ENCODE assay signal across 1 cellular context in the genomic region with DNA sequence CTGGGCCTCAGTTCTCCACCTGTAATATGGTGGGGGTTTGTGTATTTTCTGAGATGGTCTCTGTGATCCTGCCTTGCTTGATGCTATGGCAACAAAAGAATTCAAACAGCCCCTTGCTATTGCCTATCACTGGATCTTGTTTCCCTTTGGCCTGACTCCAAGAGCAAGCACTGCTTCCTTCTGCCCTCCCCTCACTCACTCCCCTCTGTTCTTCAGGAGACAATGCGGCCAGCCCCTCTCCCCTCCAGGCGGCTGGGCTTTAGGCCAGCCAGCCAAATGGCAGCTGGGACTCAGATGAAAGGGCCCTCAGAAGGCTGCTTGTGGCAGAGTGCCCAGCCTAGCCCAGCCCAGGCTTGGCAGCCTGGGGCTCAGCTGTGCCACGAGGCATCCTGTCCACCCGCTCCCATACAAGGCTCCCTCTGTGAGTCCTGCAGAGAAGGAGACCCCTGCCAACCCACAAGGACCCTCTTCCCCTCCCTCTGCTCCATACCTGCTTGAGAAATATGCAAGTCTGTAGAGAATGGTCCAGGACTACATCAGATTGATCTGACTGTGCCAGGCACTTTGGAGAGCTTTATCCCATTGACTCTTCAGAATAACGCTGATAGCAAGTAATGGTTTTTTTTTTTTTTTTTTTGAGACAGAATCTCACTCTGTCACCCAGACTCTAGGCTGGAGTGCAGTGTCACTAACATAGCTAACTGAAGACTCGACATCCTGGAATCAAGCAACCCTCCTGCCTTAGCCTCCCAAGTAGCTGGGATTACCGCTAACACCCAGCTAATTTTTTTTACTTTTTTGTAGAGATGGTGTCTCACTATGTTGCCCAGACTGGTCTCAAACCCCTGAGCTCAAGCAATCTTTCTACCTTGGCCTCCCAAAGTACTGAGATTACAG.
A peak's percentile ranks its signal among the peaks of the same experiment; 100 is the strongest.
TF ChIP-seq lines count a peak whose summit lies in the region.

No MANE protein-coding gene starts in this region.

TF ChIP-seq in HCT116, 20 proteins besides CTCF, POLR2A, EP300 and RAD21:
- TF ChIP-seq, protein P1, sequence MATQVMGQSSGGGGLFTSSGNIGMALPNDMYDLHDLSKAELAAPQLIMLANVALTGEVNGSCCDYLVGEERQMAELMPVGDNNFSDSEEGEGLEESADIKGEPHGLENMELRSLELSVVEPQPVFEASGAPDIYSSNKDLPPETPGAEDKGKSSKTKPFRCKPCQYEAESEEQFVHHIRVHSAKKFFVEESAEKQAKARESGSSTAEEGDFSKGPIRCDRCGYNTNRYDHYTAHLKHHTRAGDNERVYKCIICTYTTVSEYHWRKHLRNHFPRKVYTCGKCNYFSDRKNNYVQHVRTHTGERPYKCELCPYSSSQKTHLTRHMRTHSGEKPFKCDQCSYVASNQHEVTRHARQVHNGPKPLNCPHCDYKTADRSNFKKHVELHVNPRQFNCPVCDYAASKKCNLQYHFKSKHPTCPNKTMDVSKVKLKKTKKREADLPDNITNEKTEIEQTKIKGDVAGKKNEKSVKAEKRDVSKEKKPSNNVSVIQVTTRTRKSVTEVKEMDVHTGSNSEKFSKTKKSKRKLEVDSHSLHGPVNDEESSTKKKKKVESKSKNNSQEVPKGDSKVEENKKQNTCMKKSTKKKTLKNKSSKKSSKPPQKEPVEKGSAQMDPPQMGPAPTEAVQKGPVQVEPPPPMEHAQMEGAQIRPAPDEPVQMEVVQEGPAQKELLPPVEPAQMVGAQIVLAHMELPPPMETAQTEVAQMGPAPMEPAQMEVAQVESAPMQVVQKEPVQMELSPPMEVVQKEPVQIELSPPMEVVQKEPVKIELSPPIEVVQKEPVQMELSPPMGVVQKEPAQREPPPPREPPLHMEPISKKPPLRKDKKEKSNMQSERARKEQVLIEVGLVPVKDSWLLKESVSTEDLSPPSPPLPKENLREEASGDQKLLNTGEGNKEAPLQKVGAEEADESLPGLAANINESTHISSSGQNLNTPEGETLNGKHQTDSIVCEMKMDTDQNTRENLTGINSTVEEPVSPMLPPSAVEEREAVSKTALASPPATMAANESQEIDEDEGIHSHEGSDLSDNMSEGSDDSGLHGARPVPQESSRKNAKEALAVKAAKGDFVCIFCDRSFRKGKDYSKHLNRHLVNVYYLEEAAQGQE (IDR thresholded peaks at IDR 0.05; ENCODE audit: low read depth) = no peak
- TF ChIP-seq SRF (IDR thresholded peaks at IDR 0.05; ENCODE audit: low read depth) = no peak
- no peak for TF ChIP-seq POLR2AphosphoS5 (IDR thresholded peaks at IDR 0.05; ENCODE audit: low read depth, low read length)
- no peak for TF ChIP-seq CEBPB (IDR thresholded peaks at IDR 0.05; ENCODE audit: low read depth)
- no peak for TF ChIP-seq ELF1 (IDR thresholded peaks at IDR 0.05; ENCODE audit: borderline replicate concordance, low read depth)
- no peak for TF ChIP-seq ZFX (IDR thresholded peaks at IDR 0.05)
- no peak for TF ChIP-seq YY1 (IDR thresholded peaks at IDR 0.05; ENCODE audit: extremely low read depth, insufficient replicate concordance, low read depth, low read length)
- peak; percentile 39; the same call in 1 of the 2 replicates for TF ChIP-seq SIN3A (IDR thresholded peaks at IDR 0.05; ENCODE audit: low read depth)
- TF ChIP-seq TCF7L2 (IDR thresholded peaks at IDR 0.05; ENCODE audit: borderline replicate concordance, extremely low read depth, insufficient read depth, insufficient read length) = peak; percentile 97
- TF ChIP-seq, protein P2, sequence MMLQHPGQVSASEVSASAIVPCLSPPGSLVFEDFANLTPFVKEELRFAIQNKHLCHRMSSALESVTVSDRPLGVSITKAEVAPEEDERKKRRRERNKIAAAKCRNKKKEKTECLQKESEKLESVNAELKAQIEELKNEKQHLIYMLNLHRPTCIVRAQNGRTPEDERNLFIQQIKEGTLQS (IDR thresholded peaks at IDR 0.05) = no peak
- TF ChIP-seq EZH2 (IDR thresholded peaks at IDR 0.05) = no peak
- TF ChIP-seq, protein P3, sequence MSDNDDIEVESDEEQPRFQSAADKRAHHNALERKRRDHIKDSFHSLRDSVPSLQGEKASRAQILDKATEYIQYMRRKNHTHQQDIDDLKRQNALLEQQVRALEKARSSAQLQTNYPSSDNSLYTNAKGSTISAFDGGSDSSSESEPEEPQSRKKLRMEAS (IDR thresholded peaks at IDR 0.05) = peak; percentile 75
- TF ChIP-seq ZNF274 (IDR thresholded peaks at IDR 0.05; ENCODE audit: low read depth, low read length) = no peak
- peak; percentile 63 for TF ChIP-seq SP1 (IDR thresholded peaks at IDR 0.05; ENCODE audit: low read depth)
- TF ChIP-seq JUND (IDR thresholded peaks at IDR 0.05) = peak; percentile 19; the same call in 1 of the 2 replicates
- TF ChIP-seq, protein P4, sequence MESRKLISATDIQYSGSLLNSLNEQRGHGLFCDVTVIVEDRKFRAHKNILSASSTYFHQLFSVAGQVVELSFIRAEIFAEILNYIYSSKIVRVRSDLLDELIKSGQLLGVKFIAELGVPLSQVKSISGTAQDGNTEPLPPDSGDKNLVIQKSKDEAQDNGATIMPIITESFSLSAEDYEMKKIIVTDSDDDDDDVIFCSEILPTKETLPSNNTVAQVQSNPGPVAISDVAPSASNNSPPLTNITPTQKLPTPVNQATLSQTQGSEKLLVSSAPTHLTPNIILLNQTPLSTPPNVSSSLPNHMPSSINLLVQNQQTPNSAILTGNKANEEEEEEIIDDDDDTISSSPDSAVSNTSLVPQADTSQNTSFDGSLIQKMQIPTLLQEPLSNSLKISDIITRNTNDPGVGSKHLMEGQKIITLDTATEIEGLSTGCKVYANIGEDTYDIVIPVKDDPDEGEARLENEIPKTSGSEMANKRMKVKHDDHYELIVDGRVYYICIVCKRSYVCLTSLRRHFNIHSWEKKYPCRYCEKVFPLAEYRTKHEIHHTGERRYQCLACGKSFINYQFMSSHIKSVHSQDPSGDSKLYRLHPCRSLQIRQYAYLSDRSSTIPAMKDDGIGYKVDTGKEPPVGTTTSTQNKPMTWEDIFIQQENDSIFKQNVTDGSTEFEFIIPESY (IDR thresholded peaks at IDR 0.05; ENCODE audit: extremely low read depth, insufficient replicate concordance, low read length) = no peak
- no peak for TF ChIP-seq FOSL1 (IDR thresholded peaks at IDR 0.05; ENCODE audit: low read depth)
- peak; percentile 32 for TF ChIP-seq CBX3 (IDR thresholded peaks at IDR 0.05; ENCODE audit: low read depth)
